ENCODE assay signal across 15 cellular contexts in genomic region chr11:32105871-32106312, GRCh38. TPM values are rescaled to one million over a fixed set of nuclear protein-coding genes. Genes with fewer than 3 reads are reported as not detected.
DNase-seq lines count a peak whose midpoint lies in the region; ATAC-seq, FAIRE-seq and TF ChIP-seq lines count a peak whose summit lies in the region.
"Had no signal": no experiment of that assay in that cellular context is flagged by ENCODE, and none has a peak within 500 bp of the region (broad histone marks: within the 10 kb centered on the region; RNA-seq: fewer than 3 reads in every experiment).

No MANE protein-coding gene starts in this region.

- peaks cover 20% of the 10 kb centered on the region for H3K36me3 ChIP-seq in H7 (replicated peaks; ENCODE audit: control insufficient read depth, insufficient read depth, low read length)
- H3K36me3 ChIP-seq: BE2C had no signal

- FAIRE-seq in GM12891 (lab: Jason Lieb, UNC) = no peak

- no peaks in the 10 kb centered on the region for H3K27me3 ChIP-seq in H7 (ENCODE audit: control insufficient read depth, insufficient read depth, low read length)
- H3K27me3 ChIP-seq: BE2C had no signal

- in situ Hi-C loops in G401 (cut with HindIII; ENCODE audit: low sequenced_read_pairs) = no loop called here

- peak; percentile 67 for ATAC-seq in GM19351 (IDR thresholded peaks at IDR 0.05; ENCODE audit: unreplicated experiment)
- ATAC-seq in HG02759 (IDR thresholded peaks at IDR 0.05; ENCODE audit: unreplicated experiment) = peak; percentile 86
- ATAC-seq in HG03460 (IDR thresholded peaks at IDR 0.05; ENCODE audit: unreplicated experiment) = peak; percentile 63
- no peak for ATAC-seq in HG03280 (IDR thresholded peaks at IDR 0.05; ENCODE audit: unreplicated experiment)
- ATAC-seq: activated CD8-positive, alpha-beta T cell treated with anti-CD3 and anti-CD28 coated beads for 36 hours; SK-N-SH treated with all-trans-retinoic acid at 6 μM for 48 hours had no signal

- H3K4me3 ChIP-seq in H7 (ENCODE audit: insufficient read depth, low read depth, low read length) = no peak overlapping the region
- H3K4me3 ChIP-seq: coronary artery, thoracic aorta had no signal

- TF ChIP-seq POLR2A in GM12891 (IDR thresholded peaks at IDR 0.05; ENCODE audit: low read depth, low read length) = peak; percentile 69; the same call in 1 of the 2 replicates

- DNase-seq in GM12891 (ENCODE audit: insufficient read length, low spot score) (no peak), H7 (no peak), G401 (ENCODE audit: low spot score) (no peak), SKM-1 treated with dmso at 0.1 percent for 144 hours (lab: John Stamatoyannopoulos, UW; ENCODE audit: unreplicated experiment) (no peak)
- DNase-seq: activated CD8-positive, alpha-beta T cell treated with anti-CD3 and anti-CD28 coated beads for 36 hours; BE2C; NCI-H526 treated with DMSO at 0.1 percent for 48 hours; nucleus accumbens had no signal

TF ChIP-seq in GM12891, 5 proteins besides CTCF, POLR2A, EP300 and RAD21:
- TF ChIP-seq POU2F2 (IDR thresholded peaks at IDR 0.05; ENCODE audit: low read depth, low read length) (no peak), TAF1 (IDR thresholded peaks at IDR 0.05; ENCODE audit: low read depth, low read length) (no peak), POLR2AphosphoS5 (IDR thresholded peaks at IDR 0.05; ENCODE audit: low read depth, low read length) (no peak; the same call in 1 of the 2 replicates), SPI1 (IDR thresholded peaks at IDR 0.05; ENCODE audit: low read depth, low read length) (peak; percentile 97), PAX5 (IDR thresholded peaks at IDR 0.05; ENCODE audit: insufficient read depth, low read length, severe bottlenecking) (no peak)

RNA-seq across cellular contexts. Expression of gene RCN1, which starts 15.0 kb away (rescaled TPM):
- 43.0 TPM for polyA plus RNA-seq in GM12891 (2012; ENCODE audit: low read depth, missing spikeins)
- 84.2 and 104 TPM in 2 replicates for total RNA-seq in H7 (2014; rRNA removed; shearing (Covaris generic))
- 70.3 and 84.5 TPM in 2 replicates for total RNA-seq in G401 (2014; rRNA removed; shearing (Covaris generic))
